Comparison of ENCODE assay signal across 8 cellular contexts in genomic region chr12:89352492-89353187, GRCh38. TPM values are rescaled to one million over a fixed set of nuclear protein-coding genes. Genes with fewer than 3 reads are reported as not detected.
DNase-seq lines count a peak whose midpoint lies in the region; ATAC-seq, FAIRE-seq and TF ChIP-seq lines count a peak whose summit lies in the region.

Gene DUSP6 (minus strand): TSS chr12:89352501. CDS start chr12:89352039, 462 bp downstream.

- H3K4me1 ChIP-seq in spleen: peaks cover 18 to 87% (median 62%) of the 10 kb centered on the region in 6 donors

- peaks cover 50% of the 10 kb centered on the region for H3K4me1 Mint-ChIP-seq in chondrocyte (ENCODE audit: low read depth)

- H3K27ac ChIP-seq in spleen: peak within 1 kb of the TSS; percentile 97 to 100 (median 98)

- H3K27me3 ChIP-seq in spleen (replicated peaks in 1 of 7): no peaks in the 10 kb centered on the region

- ATAC-seq in HG03280 (IDR thresholded peaks at IDR 0.05; ENCODE audit: unreplicated experiment) (peak; percentile 27), GM18520 (IDR thresholded peaks at IDR 0.05; ENCODE audit: unreplicated experiment) (no peak)

- intact Hi-C loops in spleen (cut with DNase I; ENCODE audit: low total_unique reads): loop anchor here (5.0 to 10.0 kb wide), 2 partner anchors 170 to 298 kb away; partner anchors contain the start of gene GALNT4

- peak within 1 kb of the TSS; percentile 79 to 93 (median 84) for H3K4me3 ChIP-seq in spleen

- H3K36me3 ChIP-seq in spleen: peaks cover 0 to 31% (median 17%) of the 10 kb centered on the region in 6 donors

- no peaks in the 10 kb centered on the region for H3K27me3 Mint-ChIP-seq in chondrocyte (ENCODE audit: low read depth)

- 0 to 1% (median 1%) methylated on average over 34 of the region's 34 CpGs for WGBS in spleen, 5 donors

- no peaks in the 10 kb centered on the region for H3K9me3 ChIP-seq in spleen

- TF ChIP-seq POLR2A in GM12892 (IDR thresholded peaks at IDR 0.05; ENCODE audit: low read depth, low read length) (no peak), spleen (IDR thresholded peaks at IDR 0.05) (peak in 1 of 3 donors; percentile 95)

- TF ChIP-seq CTCF in chondrocyte (IDR thresholded peaks at IDR 0.05) (peak; percentile 11), spleen (IDR thresholded peaks at IDR 0.05 in 8 of 11, conservative IDR thresholded peaks at IDR 0.05 in 3 of 11) (peak in 3 of 11 experiments; percentile 0 to 32 (median 27))

- H3K36me3 Mint-ChIP-seq in chondrocyte (ENCODE audit: low read depth): no peaks in the 10 kb centered on the region

- FAIRE-seq in GM12892 (lab: Jason Lieb, UNC): no peak

- no peaks in the 10 kb centered on the region for H3K9me3 Mint-ChIP-seq in chondrocyte (ENCODE audit: low read depth)

- DNase-seq in GM12892 (ENCODE audit: insufficient read length) (peak; percentile 38), NCI-H510A treated with DMSO at 0.1 percent for 48 hours (lab: John Stamatoyannopoulos, UW) (peak; percentile 97), chondrocyte (ENCODE audit: low spot score) (peak; percentile 97), islet precursor cell (peak; percentile 100), spleen (peak; percentile 98)
- DNase-seq in activated CD4-positive, alpha-beta T cell treated with anti-CD3 and anti-CD28 coated beads for 4 hours: peak; percentile 76 to 81

- H3K27ac Mint-ChIP-seq in chondrocyte (ENCODE audit: unreplicated experiment): peak within 1 kb of the TSS; percentile 96

- peak within 1 kb of the TSS; percentile 85 for H3K4me3 Mint-ChIP-seq in chondrocyte (ENCODE audit: unreplicated experiment)

RNA-seq across cellular contexts. Expression of gene DUSP6, which starts in this region (rescaled TPM):
- polyA plus RNA-seq in GM12892 (2012; ENCODE audit: missing spikeins): 0.47 TPM
- total RNA-seq in chondrocyte: 5.9 to 9.9 TPM (median 8.3 TPM) in 3 replicates
- 100 to 1,000 TPM; 104 to 193 (median 143) TPM for total RNA-seq in spleen
- polyA plus RNA-seq in spleen: 10 to 100 TPM; 34.7 to 43.0 (median 35.1) TPM

Comparison
In these comparisons a context has a peak if more than half of its experiments do, and no peak if none do; other contexts are left out.
1. DNase-seq: peak in every context shown above with its lines; median percentile 100 in islet precursor cell; 98 in spleen; 97 in NCI-H510A treated with DMSO at 0.1 percent for 48 hours; 97 in chondrocyte; 78 in activated CD4-positive, alpha-beta T cell treated with anti-CD3 and anti-CD28 coated beads for 4 hours; 38 in GM12892.